Comparison of ENCODE assay signal across 8 cellular contexts in genomic region chr9:16726718-16727451, GRCh38.
DNase-seq lines count a peak whose midpoint lies in the region; ATAC-seq and TF ChIP-seq lines count a peak whose summit lies in the region.

No MANE protein-coding gene starts in this region.

- no peak overlapping the region for H3K56ac ChIP-seq in H9 (ENCODE audit: insufficient read length, low read depth, low read length)

- H2BK15ac ChIP-seq in H9 (ENCODE audit: low read depth, low read length), result no peak overlapping the region

- H4K8ac ChIP-seq in H9 (replicated peaks; ENCODE audit: insufficient read length, low read depth, low read length), result no peak overlapping the region

- H3K23ac ChIP-seq in H9 (ENCODE audit: insufficient read length, low read depth, low read length), result no peak overlapping the region

- no peak overlapping the region for H2BK20ac ChIP-seq in H9 (ENCODE audit: low read depth, low read length, poor library complexity, severe bottlenecking)

- no CpG with 5 or more reads among the region's 60 CpGs for WGBS in H9 (ENCODE audit: extremely low coverage, insufficient read length, low lambda C conversion rate)
- WGBS in esophagus, 2 donors, result 0 to 2% methylated on average over 58 to 60 of the region's 60 CpGs

- H3K36me3 ChIP-seq in ACC112 (ENCODE audit: insufficient read depth, low read length) (no peaks in the 10 kb centered on the region), SJSA1 (no peaks in the 10 kb centered on the region), esophagus (ENCODE audit: control insufficient read depth in 2 of 2, insufficient read depth in 2 of 2, low read length in 1 of 2) (no peaks in the 10 kb centered on the region)

- H2BK12ac ChIP-seq in H9 (ENCODE audit: insufficient read length, low read depth, low read length), result no peak overlapping the region

- H3K27me3 ChIP-seq in ACC112 (ENCODE audit: insufficient read depth, low read length) (no peaks in the 10 kb centered on the region), H9 (ENCODE audit: insufficient read depth, low read length) (no peaks in the 10 kb centered on the region), SJSA1 (replicated peaks) (no peaks in the 10 kb centered on the region), esophagus (ENCODE audit: control insufficient read depth in 1 of 2, insufficient read depth in 2 of 2, low read length in 2 of 2) (no peaks in the 10 kb centered on the region)

- DNase-seq in H9 (peak; percentile 72), SJSA1 (ENCODE audit: low read depth in 1 of 2, low spot score in 2 of 2) (peak; percentile 53 to 71), mesenteric fat pad (ENCODE audit: low spot score) (peak; percentile 92), type B pancreatic cell (ENCODE audit: extremely low spot score, unreplicated experiment) (peak; percentile 84), NCI-H187 (lab: John Stamatoyannopoulos, UW) (no peak)

- H2AFZ ChIP-seq in ACC112 (ENCODE audit: low read length, unreplicated experiment), result peak overlapping the region; percentile 68
- no peak overlapping the region for H2AFZ ChIP-seq in H9 (ENCODE audit: low read length)

- no peak overlapping the region for H2BK5ac ChIP-seq in H9 (ENCODE audit: insufficient read length, low read length)

- H3K9me3 ChIP-seq in H9 (ENCODE audit: control insufficient read depth, low read depth, low read length) (no peaks in the 10 kb centered on the region), SJSA1 (replicated peaks) (no peaks in the 10 kb centered on the region), esophagus (ENCODE audit: control insufficient read depth in 2 of 2, insufficient read depth in 1 of 2, low read depth in 1 of 2, low read length in 1 of 2) (no peaks in the 10 kb centered on the region)

- H3K36me3 Mint-ChIP-seq in H9 (ENCODE audit: insufficient read depth in 1 of 3, low read depth in 3 of 3) (no peaks in the 10 kb centered on the region), type B pancreatic cell (no peaks in the 10 kb centered on the region)

- no peaks in the 10 kb centered on the region for H3K79me1 ChIP-seq in H9 (ENCODE audit: insufficient read depth, low read depth, low read length, poor library complexity, severe bottlenecking)

- H3K4me1 ChIP-seq in ACC112 (ENCODE audit: control insufficient read depth, insufficient read depth, low read length, unreplicated experiment) (peaks cover 53% of the 10 kb centered on the region), H9 (ENCODE audit: insufficient read depth, low read length) (peaks cover 12% of the 10 kb centered on the region; the same call in 1 of the 2 replicates), SJSA1 (replicated peaks) (peaks cover 42% of the 10 kb centered on the region), esophagus (ENCODE audit: control insufficient read depth in 2 of 2, insufficient read depth in 2 of 2, low read length in 1 of 2) (no peaks in the 10 kb centered on the region)

- H3K79me2 ChIP-seq in ACC112 (ENCODE audit: control insufficient read depth, insufficient read depth, low read length, unreplicated experiment) (peaks cover 60% of the 10 kb centered on the region), H9 (ENCODE audit: insufficient read depth, low read length) (peaks cover 6% of the 10 kb centered on the region; the same call in 1 of the 2 replicates)

- H3K23me2 ChIP-seq in H9 (ENCODE audit: insufficient read length, low read depth, low read length, poor library complexity, severe bottlenecking), result peaks cover 14% of the 10 kb centered on the region

- H3K18ac ChIP-seq in H9 (ENCODE audit: insufficient read length, low read depth, low read length), result peak overlapping the region; percentile 88

- H3K4me1 Mint-ChIP-seq in H9 (peaks cover 61 to 62% of the 10 kb centered on the region in 2 experiments), type B pancreatic cell (ENCODE audit: unreplicated experiment) (peaks cover 50% of the 10 kb centered on the region)

- no peak overlapping the region for H4K5ac ChIP-seq in H9 (ENCODE audit: insufficient read length, low read depth, low read length)

- TF ChIP-seq CTCF in H9 (conservative IDR thresholded peaks at IDR 0.05) (no peak), type B pancreatic cell (conservative IDR thresholded peaks at IDR 0.05) (no peak)

- peak overlapping the region; percentile 83 for H3K4me3 ChIP-seq in ACC112 (ENCODE audit: low read depth, low read length)
- peak overlapping the region; percentile 61 for H3K4me3 ChIP-seq in SJSA1
- peak overlapping the region; percentile 59 to 72 for H3K4me3 ChIP-seq in esophagus (ENCODE audit: low read depth in 1 of 2, low read length in 2 of 2)

- no peak overlapping the region for H2AK5ac ChIP-seq in H9 (ENCODE audit: insufficient read length, low read length)

- H3K9me3 Mint-ChIP-seq in H9, result no peaks in the 10 kb centered on the region
- no peaks in the 10 kb centered on the region for H3K9me3 Mint-ChIP-seq in type B pancreatic cell

- H3T11ph ChIP-seq in H9 (ENCODE audit: low read length), result no peak overlapping the region

- peak overlapping the region; percentile 83 for H3K27ac ChIP-seq in ACC112 (ENCODE audit: low read depth, low read length)
- H3K27ac ChIP-seq in H9 (ENCODE audit: insufficient read length, low read depth, low read length), result peak overlapping the region; percentile 4
- peak overlapping the region; percentile 87 for H3K27ac ChIP-seq in SJSA1
- peak overlapping the region; percentile 85 to 88 for H3K27ac ChIP-seq in esophagus (ENCODE audit: low read depth in 2 of 2, low read length in 1 of 2)

- peak overlapping the region; percentile 56 for H3K4me2 ChIP-seq in H9 (ENCODE audit: insufficient read depth, insufficient read length, low read length)

- no peak overlapping the region for H2BK120ac ChIP-seq in H9 (ENCODE audit: low read depth, low read length, poor library complexity, severe bottlenecking)

- H3K9ac ChIP-seq in H9 (ENCODE audit: extremely low read depth, insufficient read length, low read length), result peak overlapping the region; percentile 83

- no peak overlapping the region for H4K91ac ChIP-seq in H9 (ENCODE audit: insufficient read length, low read depth, low read length)

- H3K4ac ChIP-seq in H9 (ENCODE audit: low read depth, low read length), result no peak overlapping the region; the same call in 1 of the 2 replicates

- H3K27me3 Mint-ChIP-seq in H9 (ENCODE audit: low read depth) (no peaks in the 10 kb centered on the region), type B pancreatic cell (peaks cover 49% of the 10 kb centered on the region)

- H3K4me3 Mint-ChIP-seq in H9 (peak overlapping the region; percentile 91 to 94), type B pancreatic cell (peak overlapping the region; percentile 95)

- no peak for ATAC-seq in GM19035 (IDR thresholded peaks at IDR 0.05; ENCODE audit: unreplicated experiment)

- peak overlapping the region; percentile 86 for H3K14ac ChIP-seq in H9 (ENCODE audit: insufficient read depth, low read length)

- no peaks in the 10 kb centered on the region for H4K20me1 ChIP-seq in H9 (ENCODE audit: control insufficient read depth, insufficient read depth, insufficient read length)

- H3K27ac Mint-ChIP-seq in H9 (peak overlapping the region; percentile 96 to 99 (median 98)), type B pancreatic cell (peak overlapping the region; percentile 93)

Comparison
In these comparisons a context has a peak if more than half of its experiments do, and no peak if none do; other contexts are left out.
1. H3K27ac ChIP-seq: peak in every context shown above with its lines; median percentile 87 in SJSA1; 86 in esophagus; 83 in ACC112; 4 in H9.
2. DNase-seq: peak in H9 (single experiment), SJSA1 (2 of 2), mesenteric fat pad (single experiment) and type B pancreatic cell (single experiment); none in NCI-H187 (0 of 2).
3. Peak in every context shown above with its lines, with median percentiles within 50 percentile points of each other: H3K4me3 ChIP-seq.